1 cellular context compared by ENCODE assay signal in the genomic region with DNA sequence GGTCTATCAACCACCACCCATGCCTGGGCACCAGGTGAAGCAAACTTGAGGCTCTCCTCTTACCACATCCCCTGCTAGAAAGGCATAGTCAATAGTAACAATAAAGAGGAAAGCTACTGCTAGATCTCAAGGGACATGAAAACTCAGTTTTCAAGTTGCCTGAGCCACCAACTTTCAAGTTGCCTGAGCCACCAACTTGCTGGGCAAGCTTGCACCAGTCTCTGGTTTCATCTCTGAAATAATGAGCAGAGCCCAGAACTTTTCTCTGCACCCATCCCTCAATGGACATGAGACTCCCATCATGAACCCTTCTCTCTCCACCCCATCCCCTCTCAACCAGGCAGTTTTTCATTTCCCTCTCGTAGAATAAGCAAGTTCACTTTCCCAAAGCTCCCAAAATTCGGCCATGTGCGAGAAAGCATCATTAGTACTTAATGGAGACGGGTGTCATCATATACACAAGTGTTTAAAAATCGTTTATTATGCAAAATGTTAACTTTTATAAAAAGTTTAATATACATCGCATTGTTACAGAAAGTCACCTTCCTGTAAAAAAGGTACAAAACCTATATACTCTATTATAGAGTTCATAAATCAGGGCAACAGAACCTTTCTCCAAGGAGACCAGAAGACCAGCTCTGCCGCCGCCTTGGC.
TF ChIP-seq lines count a peak whose summit lies in the region.

No MANE protein-coding gene starts in this region.

TF ChIP-seq in HepG2, 621 proteins besides CTCF, POLR2A, EP300 and RAD21:
- TF ChIP-seq, protein P1, sequence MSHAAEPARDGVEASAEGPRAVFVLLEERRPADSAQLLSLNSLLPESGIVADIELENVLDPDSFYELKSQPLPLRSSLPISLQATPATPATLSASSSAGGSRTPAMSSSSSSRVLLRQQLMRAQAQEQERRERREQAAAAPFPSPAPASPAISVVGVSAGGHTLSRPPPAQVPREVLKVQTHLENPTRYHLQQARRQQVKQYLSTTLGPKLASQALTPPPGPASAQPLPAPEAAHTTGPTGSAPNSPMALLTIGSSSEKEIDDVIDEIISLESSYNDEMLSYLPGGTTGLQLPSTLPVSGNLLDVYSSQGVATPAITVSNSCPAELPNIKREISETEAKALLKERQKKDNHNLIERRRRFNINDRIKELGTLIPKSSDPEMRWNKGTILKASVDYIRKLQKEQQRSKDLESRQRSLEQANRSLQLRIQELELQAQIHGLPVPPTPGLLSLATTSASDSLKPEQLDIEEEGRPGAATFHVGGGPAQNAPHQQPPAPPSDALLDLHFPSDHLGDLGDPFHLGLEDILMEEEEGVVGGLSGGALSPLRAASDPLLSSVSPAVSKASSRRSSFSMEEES (CRISPR knock-in tag; IDR thresholded peaks at IDR 0.05) = 0 out of 2 replicates have a peak, but pooled peaks have one; percentile 5
- peak; percentile 5; the same call in 1 of the 2 replicates for TF ChIP-seq POLR2G (IDR thresholded peaks at IDR 0.05; ENCODE audit: low read depth, low read length)
- TF ChIP-seq, protein P2, sequence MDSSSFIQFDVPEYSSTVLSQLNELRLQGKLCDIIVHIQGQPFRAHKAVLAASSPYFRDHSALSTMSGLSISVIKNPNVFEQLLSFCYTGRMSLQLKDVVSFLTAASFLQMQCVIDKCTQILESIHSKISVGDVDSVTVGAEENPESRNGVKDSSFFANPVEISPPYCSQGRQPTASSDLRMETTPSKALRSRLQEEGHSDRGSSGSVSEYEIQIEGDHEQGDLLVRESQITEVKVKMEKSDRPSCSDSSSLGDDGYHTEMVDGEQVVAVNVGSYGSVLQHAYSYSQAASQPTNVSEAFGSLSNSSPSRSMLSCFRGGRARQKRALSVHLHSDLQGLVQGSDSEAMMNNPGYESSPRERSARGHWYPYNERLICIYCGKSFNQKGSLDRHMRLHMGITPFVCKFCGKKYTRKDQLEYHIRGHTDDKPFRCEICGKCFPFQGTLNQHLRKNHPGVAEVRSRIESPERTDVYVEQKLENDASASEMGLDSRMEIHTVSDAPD (CRISPR knock-in tag; IDR thresholded peaks at IDR 0.05) = no peak
- TF ChIP-seq MIER2 (CRISPR knock-in tag; IDR thresholded peaks at IDR 0.05) = no peak
- TF ChIP-seq ZNF878 (CRISPR knock-in tag; IDR thresholded peaks at IDR 0.05) = 0 out of 2 replicates have a peak, but pooled peaks have one; percentile 18
- 0 out of 2 replicates have a peak, but pooled peaks have one; percentile 12 for TF ChIP-seq RBFOX2 (IDR thresholded peaks at IDR 0.05; ENCODE audit: low read depth, low read length)
